8 cellular contexts compared by ENCODE assay signal in genomic region chr5:139658928-139659667, GRCh38. TPM values are rescaled to one million over a fixed set of nuclear protein-coding genes. Genes with fewer than 3 reads are reported as not detected.
A peak's percentile ranks its signal among the peaks of the same experiment; 100 is the strongest.
DNase-seq lines count a peak whose midpoint lies in the region; ATAC-seq, FAIRE-seq and TF ChIP-seq lines count a peak whose summit lies in the region.

No MANE protein-coding gene starts in this region.

- peak overlapping the region; percentile 16 for H2AFZ ChIP-seq in parathyroid adenoma

- H3K9ac ChIP-seq in parathyroid adenoma, result peak overlapping the region; percentile 23

- no peaks in the 10 kb centered on the region for H3K27me3 ChIP-seq in parathyroid adenoma (ENCODE audit: control insufficient read depth, insufficient read depth, low read length)

- H3K4me2 ChIP-seq in parathyroid adenoma (ENCODE audit: low read length), result peak overlapping the region; percentile 66

- no peaks in the 10 kb centered on the region for H3K9me3 ChIP-seq in parathyroid adenoma (ENCODE audit: control insufficient read depth, low read length)

- H3K4me3 ChIP-seq in fibroblast of mammary gland (ENCODE audit: control insufficient read depth, low read depth, low read length), result peak overlapping the region; percentile 22
- no peak overlapping the region for H3K4me3 ChIP-seq in parathyroid adenoma (ENCODE audit: low read depth, low read length)

- ATAC-seq in HG02970 (IDR thresholded peaks at IDR 0.05; ENCODE audit: low FRiP score, unreplicated experiment), result no peak
- ATAC-seq in GM19351 (IDR thresholded peaks at IDR 0.05; ENCODE audit: unreplicated experiment), result no peak
- ATAC-seq in GM19324 (IDR thresholded peaks at IDR 0.05; ENCODE audit: low FRiP score, unreplicated experiment), result no peak

- H3K36me3 ChIP-seq in parathyroid adenoma (ENCODE audit: control insufficient read depth, insufficient read depth, low read length), result no peaks in the 10 kb centered on the region

- TF ChIP-seq POLR2A in GM12891 (IDR thresholded peaks at IDR 0.05; ENCODE audit: low read depth, low read length), result no peak

- peaks cover 86% of the 10 kb centered on the region for H3K4me1 ChIP-seq in parathyroid adenoma

- H3K27ac ChIP-seq in RWPE1 (peak overlapping the region; percentile 94), parathyroid adenoma (peak overlapping the region; percentile 92)

- CTCF ChIA-PET in RWPE1 (lab: Yijun Ruan, JAX), result interaction anchor here (2.9 kb wide), 1 partner anchor 25 kb away, joined by 13 read pairs; no protein-coding TSS in a partner anchor

- TF ChIP-seq CTCF in RWPE1 (conservative IDR thresholded peaks at IDR 0.05; ENCODE audit: low read depth), result no peak
- no peak for TF ChIP-seq CTCF in fibroblast of mammary gland (conservative IDR thresholded peaks at IDR 0.05; ENCODE audit: control insufficient read depth, insufficient read depth, low read depth, low read length)
- no peak for TF ChIP-seq CTCF in parathyroid adenoma (IDR thresholded peaks at IDR 0.05)

- peaks cover 56% of the 10 kb centered on the region for H3K79me2 ChIP-seq in parathyroid adenoma

- DNase-seq in GM12891 (ENCODE audit: insufficient read length, low spot score) (no peak), RWPE1 (ENCODE audit: low spot score) (no peak), fibroblast of mammary gland (ENCODE audit: low read depth) (peak; percentile 87), NCI-H1105 (lab: John Stamatoyannopoulos, UW) (no peak)

- peak; percentile 50 for FAIRE-seq in GM12891 (lab: Jason Lieb, UNC)

- POLR2A ChIA-PET in RWPE1 (lab: Yijun Ruan, JAX; ENCODE audit: low non-redundant PET), result interaction anchor here (0.5 kb wide), 1 partner anchor 12 kb away, joined by 3 read pairs; no protein-coding TSS in a partner anchor

TF ChIP-seq in GM12891, 5 proteins besides CTCF, POLR2A, EP300 and RAD21:
- no peak for TF ChIP-seq POU2F2 (IDR thresholded peaks at IDR 0.05; ENCODE audit: low read depth, low read length)
- no peak for TF ChIP-seq TAF1 (IDR thresholded peaks at IDR 0.05; ENCODE audit: low read depth, low read length)

RNA-seq across cellular contexts. Expression of gene CXXC5, which starts 10.9 kb away (rescaled TPM):
- polyA plus RNA-seq in GM12891 (2012; ENCODE audit: low read depth, missing spikeins), result 29.4 TPM
